ENCODE assay signal across 10 cellular contexts in the genomic region with DNA sequence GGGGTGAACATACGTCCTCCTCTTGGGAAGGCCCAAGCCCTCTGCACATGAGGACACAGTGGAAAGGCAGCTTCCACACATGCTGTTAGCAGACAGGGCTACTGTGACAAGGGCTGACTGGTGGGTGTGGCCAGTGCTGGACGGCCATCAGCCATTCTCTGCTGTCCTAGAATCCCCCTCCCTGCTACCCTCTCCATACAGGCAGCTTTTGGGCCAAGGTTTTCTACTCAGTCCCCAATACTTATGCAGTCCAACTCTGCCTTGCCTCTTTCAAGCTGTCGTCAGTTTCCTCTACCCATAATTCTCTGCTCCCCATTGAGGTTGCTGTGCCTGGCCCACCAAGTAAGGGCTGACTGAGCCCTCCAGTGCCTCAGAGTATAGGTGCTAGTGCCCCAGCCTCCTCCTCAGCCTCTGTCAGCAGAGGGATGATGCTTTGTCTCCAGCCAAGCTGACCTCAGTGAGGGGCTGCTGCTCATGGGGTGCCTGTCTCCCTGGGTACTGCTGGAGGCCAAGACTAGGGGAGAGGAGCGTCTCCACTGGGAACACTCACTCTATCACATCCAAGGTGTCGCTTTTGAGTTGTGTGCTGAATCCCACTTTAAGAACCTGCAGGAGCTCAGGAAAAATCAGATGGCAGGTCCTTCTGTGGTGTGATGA. TPM values are rescaled to one million over a fixed set of nuclear protein-coding genes. Genes with fewer than 3 reads are reported as not detected.
A peak's percentile ranks its signal among the peaks of the same experiment; 100 is the strongest.
DNase-seq lines count a peak whose midpoint lies in the region; ATAC-seq, FAIRE-seq and TF ChIP-seq lines count a peak whose summit lies in the region.
"Had no signal": no experiment of that assay in that cellular context is flagged by ENCODE, and none has a peak within 500 bp of the region (broad histone marks: within the 10 kb centered on the region; RNA-seq: fewer than 3 reads in every experiment).

No MANE protein-coding gene starts in this region.

- H4K20me1 ChIP-seq in osteoblast (ENCODE audit: insufficient read depth, low read length), result peaks cover 55% of the 10 kb centered on the region

- H3K27me3 Mint-ChIP-seq in CD8-positive, alpha-beta T cell (ENCODE audit: low read depth), result no peaks in the 10 kb centered on the region

- H3K27ac ChIP-seq in CD8-positive, alpha-beta T cell (ENCODE audit: low read depth, low read length), result no peak overlapping the region
- peak overlapping the region; percentile 85 for H3K27ac ChIP-seq in osteoblast (ENCODE audit: low read depth, low read length)

- H2AFZ ChIP-seq in osteoblast (ENCODE audit: low read length), result no peak overlapping the region

- FAIRE-seq in H54 (lab: Jason Lieb, UNC), result no peak
- FAIRE-seq: keratinocyte had no signal

- peak overlapping the region; percentile 94 for H3K4me2 ChIP-seq in osteoblast (ENCODE audit: insufficient read depth, low read length)

- no peak for DNase-seq in CD8-positive, alpha-beta T cell
- DNase-seq in LHCN-M2 (ENCODE audit: low read depth), result peak; percentile 39
- DNase-seq in choroid plexus epithelial cell (ENCODE audit: low read depth), result no peak
- DNase-seq in osteoblast (ENCODE audit: insufficient read length, low spot score, missing footprints), result peak; percentile 57
- DNase-seq in NCI-H1417 treated with DMSO at 0.1 percent for 48 hours (lab: John Stamatoyannopoulos, UW), result no peak
- DNase-seq in NCI-H2171 treated with DMSO at 0.1 percent for 48 hours (lab: John Stamatoyannopoulos, UW), result no peak
- no peak for DNase-seq in NCI-H526 treated with DMSO at 0.1 percent for 48 hours (lab: John Stamatoyannopoulos, UW)
- no peak for DNase-seq in H54 (ENCODE audit: insufficient read length, low spot score)

- no peaks in the 10 kb centered on the region for H3K9me3 ChIP-seq in CD8-positive, alpha-beta T cell (ENCODE audit: low read length)
- no peaks in the 10 kb centered on the region for H3K9me3 ChIP-seq in osteoblast (ENCODE audit: low read depth, low read length)

- no peak overlapping the region for H3K27ac Mint-ChIP-seq in CD8-positive, alpha-beta T cell

- intact Hi-C loops in CD8-positive, alpha-beta T cell (cut with DNase I, micrococcal nuclease), result loop anchor here (2.0 to 10.0 kb wide), 4 partner anchors 36 to 1523 kb away; a partner anchor contains a TSS

- H3K4me3 Mint-ChIP-seq in CD8-positive, alpha-beta T cell, result peak overlapping the region; percentile 32

- H3K27me3 ChIP-seq in CD8-positive, alpha-beta T cell (ENCODE audit: insufficient read depth, low read length), result no peaks in the 10 kb centered on the region
- no peaks in the 10 kb centered on the region for H3K27me3 ChIP-seq in osteoblast (ENCODE audit: insufficient read depth, low read length)

- no peaks in the 10 kb centered on the region for H3K36me3 Mint-ChIP-seq in CD8-positive, alpha-beta T cell

- peaks cover 91% of the 10 kb centered on the region for H3K79me2 ChIP-seq in osteoblast (ENCODE audit: insufficient read depth, low read length)

- no peak for ATAC-seq in CD8-positive, alpha-beta T cell

- no peak for TF ChIP-seq CTCF in CD8-positive, alpha-beta T cell (IDR thresholded peaks at IDR 0.05)
- TF ChIP-seq CTCF in choroid plexus epithelial cell (conservative IDR thresholded peaks at IDR 0.05; ENCODE audit: low read depth, low read length), result no peak
- TF ChIP-seq CTCF in osteoblast (IDR thresholded peaks at IDR 0.05; ENCODE audit: extremely low read depth, low read depth, low read length), result no peak

- H3K9me3 Mint-ChIP-seq in CD8-positive, alpha-beta T cell, result no peaks in the 10 kb centered on the region

- POLR2A ChIA-PET in CD8-positive, alpha-beta T cell (lab: Charles Lee), result interaction anchor here (1.2 kb wide), 1 partner anchor 9 kb away, joined by 3 read pairs; no protein-coding TSS in a partner anchor

- CTCF ChIA-PET in CD8-positive, alpha-beta T cell (lab: Charles Lee), result interaction anchor here (1.2 to 3.7 kb wide), 8 partner anchors 9 to 55 kb away, joined by 3 to 30 read pairs (median 4); a partner anchor contains a TSS

- H3K4me1 Mint-ChIP-seq in CD8-positive, alpha-beta T cell (ENCODE audit: low read depth), result peaks cover 32% of the 10 kb centered on the region

- H3K4me1 ChIP-seq in CD8-positive, alpha-beta T cell (ENCODE audit: insufficient read depth, low read length), result peaks cover 22% of the 10 kb centered on the region
- H3K4me1 ChIP-seq in osteoblast (ENCODE audit: insufficient read depth, low read length), result peaks cover 67% of the 10 kb centered on the region

- no peak overlapping the region for H3K4me3 ChIP-seq in CD8-positive, alpha-beta T cell (ENCODE audit: low read depth, low read length)
- H3K4me3 ChIP-seq in choroid plexus epithelial cell (ENCODE audit: low read depth, low read length), result peak overlapping the region; percentile 78
- H3K4me3 ChIP-seq in osteoblast (ENCODE audit: insufficient read depth, low read length), result peak overlapping the region; percentile 87

- TF ChIP-seq POLR2A in H54 (IDR thresholded peaks at IDR 0.05; ENCODE audit: low read depth, low read length), result no peak

- H3K36me3 ChIP-seq in CD8-positive, alpha-beta T cell (ENCODE audit: insufficient read depth, low read length), result no peaks in the 10 kb centered on the region
- H3K36me3 ChIP-seq in osteoblast (ENCODE audit: insufficient read depth, low read length), result peaks cover 31% of the 10 kb centered on the region

RNA-seq across cellular contexts. Expression of a gene that starts 2.8 kb away (rescaled TPM):
- total RNA-seq in CD8-positive, alpha-beta T cell, result 1 to 10 TPM; 1.1 to 2.2 TPM
- total RNA-seq in LHCN-M2 (2014; rRNA removed), result 503 and 596 TPM in 2 replicates
- polyA plus RNA-seq in LHCN-M2 (2012), result 384 TPM
- 246 and 264 TPM in 2 replicates for total RNA-seq in osteoblast

RNA-seq across cellular contexts. Expression of a gene that starts 55.7 kb away (rescaled TPM):
- total RNA-seq in CD8-positive, alpha-beta T cell, result not detected
- not detected in 2 replicates for total RNA-seq in LHCN-M2 (2014; rRNA removed)
- polyA plus RNA-seq in LHCN-M2 (2012), result not detected
- total RNA-seq in osteoblast, result not detected in 2 replicates
- total RNA-seq: pulmonary artery endothelial cell had no signal
- polyA plus RNA-seq: keratinocyte had no signal

Comparison
In these comparisons a context has a peak if more than half of its experiments do, and no peak if none do; other contexts are left out.
1. DNase-seq: peak in LHCN-M2 (single experiment) and osteoblast (single experiment); none in CD8-positive, alpha-beta T cell (0 of 7), choroid plexus epithelial cell (single experiment), NCI-H1417 treated with DMSO at 0.1 percent for 48 hours (single experiment), NCI-H2171 treated with DMSO at 0.1 percent for 48 hours (single experiment), NCI-H526 treated with DMSO at 0.1 percent for 48 hours (single experiment) and H54 (single experiment).
2. RNA of a gene that starts 2.8 kb away (total RNA-seq): 503 to 596 TPM in LHCN-M2 and 246 to 264 TPM in osteoblast; 1.1 to 2.2 TPM in CD8-positive, alpha-beta T cell; every median in the first group is over 10 times any median in the second.